Comparison of ENCODE assay signal across 1 cellular context in genomic region chr13:49820591-49821215, GRCh38.
TF ChIP-seq lines count a peak whose summit lies in the region.

No MANE protein-coding gene starts in this region.

TF ChIP-seq in HepG2, 621 proteins besides CTCF, POLR2A, EP300 and RAD21 (continued from another document):
- no peak for TF ChIP-seq TFAP4 (IDR thresholded peaks at IDR 0.05; ENCODE audit: borderline replicate concordance, low read depth)
- no peak for TF ChIP-seq ZNF615 (CRISPR knock-in tag; IDR thresholded peaks at IDR 0.05; ENCODE audit: borderline replicate concordance)
- TF ChIP-seq CCAR2 (optimal IDR thresholded peaks at IDR 0.05; ENCODE audit: low read depth, low read length), result no peak
